ENCODE assay signal across 8 cellular contexts in genomic region chr4:169009281-169010124, GRCh38. TPM values are rescaled to one million over a fixed set of nuclear protein-coding genes. Genes with fewer than 3 reads are reported as not detected.
DNase-seq lines count a peak whose midpoint lies in the region; ATAC-seq and TF ChIP-seq lines count a peak whose summit lies in the region.

No MANE protein-coding gene starts in this region.

- H3K27me3 ChIP-seq in mucosa of rectum (ENCODE audit: control insufficient read depth in 2 of 2, insufficient read depth in 2 of 2, low read length in 2 of 2) = no peaks in the 10 kb centered on the region

- peak overlapping the region; percentile 84 for H3K4me3 Mint-ChIP-seq in activated CD8-positive, alpha-beta memory T cell treated with anti-CD3 and anti-CD28 coated beads, Interleukin-2, amount 10 ng/mL, durations not matched to agents 7 days and 5 days

- H3K9me3 ChIP-seq in mucosa of rectum (ENCODE audit: control insufficient read depth in 2 of 2, low read length in 2 of 2) = no peaks in the 10 kb centered on the region

- peak overlapping the region; percentile 85 for H3K27ac Mint-ChIP-seq in activated CD8-positive, alpha-beta memory T cell treated with anti-CD3 and anti-CD28 coated beads, Interleukin-2, amount 10 ng/mL, durations not matched to agents 7 days and 5 days

- peaks cover 6% of the 10 kb centered on the region for H3K36me3 Mint-ChIP-seq in activated CD8-positive, alpha-beta memory T cell treated with anti-CD3 and anti-CD28 coated beads, Interleukin-2, amount 10 ng/mL, durations not matched to agents 7 days and 5 days

- DNase-seq in AG08395 (ENCODE audit: low spot score) = peak; percentile 31
- DNase-seq in NCI-H748 treated with DMSO at 0.1 percent for 48 hours (lab: John Stamatoyannopoulos, UW) = peak; percentile 17
- peak; percentile 71 for DNase-seq in activated CD8-positive, alpha-beta memory T cell treated with anti-CD3 and anti-CD28 coated beads, Interleukin-2, amount 10 ng/mL, durations not matched to agents 7 days and 5 days
- peak; percentile 3 for DNase-seq in epithelial cell of proximal tubule (ENCODE audit: low read depth)
- DNase-seq in stimulated activated CD8-positive, alpha-beta memory T cell treated with anti-CD3 and anti-CD28 coated beads, Interleukin-7, amount 100 ng/mL, for 4 hours (ENCODE audit: low read depth in 2 of 2) = peak; percentile 22 to 38

- H3K27me3 Mint-ChIP-seq in activated CD8-positive, alpha-beta memory T cell treated with anti-CD3 and anti-CD28 coated beads, Interleukin-2, amount 10 ng/mL, durations not matched to agents 7 days and 5 days = no peaks in the 10 kb centered on the region

- no peaks in the 10 kb centered on the region for H3K9me3 Mint-ChIP-seq in activated CD8-positive, alpha-beta memory T cell treated with anti-CD3 and anti-CD28 coated beads, Interleukin-2, amount 10 ng/mL, durations not matched to agents 7 days and 5 days (ENCODE audit: low read depth)

- peaks cover 2 to 3% of the 10 kb centered on the region in 2 donors for H3K36me3 ChIP-seq in mucosa of rectum (ENCODE audit: control insufficient read depth in 2 of 2, insufficient read depth in 2 of 2, low read length in 2 of 2)

- H3K9ac ChIP-seq in mucosa of rectum (ENCODE audit: low read depth in 1 of 2, low read length in 2 of 2) = peak overlapping the region; percentile 86 to 92

- CTCF ChIA-PET in activated CD8-positive, alpha-beta memory T cell treated with anti-CD3 and anti-CD28 coated beads, Interleukin-2, amount 10 ng/mL, durations not matched to agents 7 days and 5 days (lab: Charles Lee) = interaction anchor here (0.6 to 2.0 kb wide), 20 partner anchors 8 to 1459 kb away, joined by 3 to 6 read pairs (median 3); partner anchors contain the start of gene SH3RF1

- H3K4me1 Mint-ChIP-seq in activated CD8-positive, alpha-beta memory T cell treated with anti-CD3 and anti-CD28 coated beads, Interleukin-2, amount 10 ng/mL, durations not matched to agents 7 days and 5 days = peaks cover 22% of the 10 kb centered on the region

- H3K27ac ChIP-seq in mucosa of rectum (ENCODE audit: low read depth in 2 of 2, low read length in 2 of 2) = peak overlapping the region; percentile 95 to 96

- ATAC-seq in GM18867 (IDR thresholded peaks at IDR 0.05; ENCODE audit: unreplicated experiment) (peak; percentile 33), HG03135 (IDR thresholded peaks at IDR 0.05; ENCODE audit: unreplicated experiment) (peak; percentile 29)
- ATAC-seq in activated CD8-positive, alpha-beta memory T cell treated with anti-CD3 and anti-CD28 coated beads, Interleukin-2, amount 10 ng/mL, durations not matched to agents 7 days and 5 days = peak; percentile 45

- H3K4me1 ChIP-seq in mucosa of rectum (ENCODE audit: control insufficient read depth in 2 of 2, insufficient read depth in 2 of 2, low read length in 2 of 2) = peaks cover 10 to 20% of the 10 kb centered on the region in 2 donors

- peak; percentile 33 for TF ChIP-seq CTCF in epithelial cell of proximal tubule (conservative IDR thresholded peaks at IDR 0.05; ENCODE audit: low read depth, low read length)

- H3K4me3 ChIP-seq in epithelial cell of proximal tubule (ENCODE audit: low read depth, low read length) (peak overlapping the region; percentile 65), mucosa of rectum (ENCODE audit: low read length in 2 of 2) (peak overlapping the region; percentile 88 to 95)

RNA-seq across cellular contexts. Expression of gene CBR4, which starts 0.6 kb away (rescaled TPM):
- 10 to 100 TPM; 16.0 to 17.8 TPM for total RNA-seq in activated CD8-positive, alpha-beta memory T cell treated with anti-CD3 and anti-CD28 coated beads, Interleukin-2, amount 10 ng/mL, durations not matched to agents 7 days and 5 days
- total RNA-seq in epithelial cell of proximal tubule = 10.3 and 12.7 TPM in 2 replicates

Comparison
In these comparisons a context has a peak if more than half of its experiments do, and no peak if none do; other contexts are left out.
1. Peak in every context shown above with its lines: DNase-seq, ATAC-seq, H3K4me3 ChIP-seq and H3K27ac ChIP-seq.
2. DNase-seq: peak in every context shown above with its lines; median percentile 71 in activated CD8-positive, alpha-beta memory T cell treated with anti-CD3 and anti-CD28 coated beads, Interleukin-2, amount 10 ng/mL, durations not matched to agents 7 days and 5 days; 31 in AG08395; 30 in stimulated activated CD8-positive, alpha-beta memory T cell treated with anti-CD3 and anti-CD28 coated beads, Interleukin-7, amount 100 ng/mL, for 4 hours; 17 in NCI-H748 treated with DMSO at 0.1 percent for 48 hours; 3 in epithelial cell of proximal tubule.